7 cellular contexts compared by ENCODE assay signal in the genomic region with DNA sequence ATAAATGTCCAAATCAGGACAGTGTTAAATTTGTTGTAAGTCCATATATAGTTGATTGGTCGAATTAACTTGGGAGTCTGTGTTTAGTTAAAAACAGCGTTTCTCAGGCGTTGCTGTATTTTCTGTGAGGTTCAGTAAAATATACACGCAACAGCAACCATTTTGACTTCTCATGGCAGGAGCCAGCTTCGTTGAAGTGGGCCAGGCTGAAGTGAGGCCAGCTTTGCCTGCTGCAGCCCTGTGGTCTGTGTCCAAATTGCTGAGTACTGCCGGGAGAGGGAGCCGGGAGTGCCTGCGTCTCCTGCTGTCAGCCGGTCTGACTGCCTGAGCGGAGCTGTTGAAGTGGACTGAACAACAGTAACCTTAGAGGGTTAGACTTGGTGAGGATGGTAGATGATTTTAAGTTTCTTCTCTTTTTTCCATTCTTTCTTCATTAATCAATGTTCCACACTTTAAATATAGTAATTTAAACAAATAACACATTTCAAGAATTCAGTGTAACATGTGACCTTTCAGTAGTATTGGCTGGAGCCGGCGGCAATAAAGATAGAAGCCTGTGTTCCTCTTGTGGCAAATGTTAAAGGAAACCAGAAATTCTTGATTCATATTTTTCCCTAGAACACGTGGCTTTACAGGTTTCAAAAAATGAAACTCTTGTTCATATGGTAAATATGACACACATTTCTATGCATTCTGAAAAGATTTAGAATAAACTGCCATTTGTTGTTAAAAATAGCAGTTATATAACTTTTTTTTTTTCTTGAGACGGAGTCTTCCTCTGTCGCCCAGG. TPM values are rescaled to one million over a fixed set of nuclear protein-coding genes. Genes with fewer than 3 reads are reported as not detected.
DNase-seq lines count a peak whose midpoint lies in the region; ATAC-seq and TF ChIP-seq lines count a peak whose summit lies in the region.

No MANE protein-coding gene starts in this region.

- TF ChIP-seq POLR2A in Peyer's patch (IDR thresholded peaks at IDR 0.05): no peak

- H3K27ac ChIP-seq in Peyer's patch (peak overlapping the region in 2 of 4 donors; percentile 14 to 65), epithelial cell of prostate (peak overlapping the region; percentile 100), urinary bladder (ENCODE audit: low read depth) (peak overlapping the region; percentile 59)

- ATAC-seq in mucosa of descending colon: peak; percentile 88

- 17% methylated on average over 15 of the region's 15 CpGs for WGBS in urinary bladder

- H3K9me3 ChIP-seq in Peyer's patch (no peaks in the 10 kb centered on the region), mucosa of descending colon (no peaks in the 10 kb centered on the region)

- H3K36me3 ChIP-seq in H7 (replicated peaks; ENCODE audit: control insufficient read depth, insufficient read depth, low read length) (no peaks in the 10 kb centered on the region), Peyer's patch (peaks cover 0 to 4% (median 0%) of the 10 kb centered on the region in 3 donors), mucosa of descending colon (ENCODE audit: low read depth) (no peaks in the 10 kb centered on the region), urinary bladder (ENCODE audit: insufficient read depth) (no peaks in the 10 kb centered on the region)

- intact Hi-C loops in mucosa of descending colon (cut with DNase I, micrococcal nuclease): no loop called here

- H3K27me3 ChIP-seq in H7 (ENCODE audit: control insufficient read depth, insufficient read depth, low read length): no peaks in the 10 kb centered on the region
- H3K27me3 ChIP-seq in Peyer's patch: no peaks in the 10 kb centered on the region

- no peak overlapping the region for H3K4me3 ChIP-seq in H7 (ENCODE audit: insufficient read depth, low read depth, low read length)
- H3K4me3 ChIP-seq in Peyer's patch: no peak overlapping the region
- H3K4me3 ChIP-seq in mucosa of descending colon: no peak overlapping the region
- H3K4me3 ChIP-seq in urinary bladder (ENCODE audit: low read depth, low read length): no peak overlapping the region

- TF ChIP-seq CTCF in Peyer's patch (IDR thresholded peaks at IDR 0.05) (peak in 4 of 6 experiments; percentile 6 to 46 (median 24)), mucosa of descending colon (IDR thresholded peaks at IDR 0.05) (no peak)

- H3K4me1 ChIP-seq in Peyer's patch (peaks cover 3 to 19% (median 12%) of the 10 kb centered on the region in 4 donors), mucosa of descending colon (ENCODE audit: low read depth) (peaks cover under 1% of the 10 kb centered on the region), urinary bladder (ENCODE audit: insufficient read depth) (no peaks in the 10 kb centered on the region)

- DNase-seq in H7: peak; percentile 86
- DNase-seq in Peyer's patch: peak in 1 of 3 donors; percentile 67
- peak; percentile 72 for DNase-seq in epithelial cell of prostate (ENCODE audit: low read depth, low spot score)
- DNase-seq in mucosa of descending colon: peak; percentile 74 to 77 (median 76)
- DNase-seq in RKO (ENCODE audit: low spot score): no peak
- no peak for DNase-seq in stimulated activated CD4-positive, alpha-beta T cell treated with anti-CD3 and anti-CD28 coated beads, Interleukin-2, amount 100 ng/mL, for 24 hours

RNA-seq across cellular contexts. Expression of gene ZNF750, which starts 37.0 kb away (rescaled TPM):
- total RNA-seq in H7 (2014; rRNA removed; shearing (Covaris generic)): not detected in 2 replicates
- total RNA-seq in Peyer's patch (not detected), mucosa of descending colon (not detected), urinary bladder (3.1 TPM)
- 2.7 TPM for polyA plus RNA-seq in urinary bladder

Comparison
In these comparisons a context has a peak if more than half of its experiments do, and no peak if none do; other contexts are left out.
1. DNase-seq: peak in H7 (single experiment), epithelial cell of prostate (single experiment) and mucosa of descending colon (3 of 3); none in RKO (single experiment) and stimulated activated CD4-positive, alpha-beta T cell treated with anti-CD3 and anti-CD28 coated beads, Interleukin-2, amount 100 ng/mL, for 24 hours (0 of 2).